23 cellular contexts compared by ENCODE assay signal in genomic region chr3:55090746-55091145, GRCh38.
DNase-seq lines count a peak whose midpoint lies in the region; ATAC-seq, FAIRE-seq and TF ChIP-seq lines count a peak whose summit lies in the region.
"Had no signal": no experiment of that assay in that cellular context is flagged by ENCODE, and none has a peak within 500 bp of the region (broad histone marks: within the 10 kb centered on the region; RNA-seq: fewer than 3 reads in every experiment).

No MANE protein-coding gene starts in this region.

- WGBS in IMR-90 (ENCODE audit: extremely low coverage in 2 of 2, insufficient read length in 1 of 2), 2 experiments, result 88% methylated on average over 4 of the region's 5 CpGs; no CpG with 5 or more reads in 1 of the 2 experiments
- WGBS in trophoblast cell (ENCODE audit: extremely low coverage, insufficient coverage, insufficient read length), result no CpG with 5 or more reads among the region's 5 CpGs

- no peak overlapping the region for H2AK9ac ChIP-seq in IMR-90 (replicated peaks; ENCODE audit: low read depth, low read length, poor library complexity)

- no peaks in the 10 kb centered on the region for H3K9me3 ChIP-seq in IMR-90 (ENCODE audit: control insufficient read depth, insufficient read depth, low read length)
- no peaks in the 10 kb centered on the region for H3K9me3 ChIP-seq in trophoblast cell (ENCODE audit: insufficient read depth, low read depth, low read length)
- no peaks in the 10 kb centered on the region for H3K9me3 ChIP-seq in mucosa of descending colon
- H3K9me3 ChIP-seq: BE2C, BLaER1 had no signal

- H4K20me1 ChIP-seq in IMR-90 (ENCODE audit: insufficient read depth, low read length), result no peaks in the 10 kb centered on the region
- H4K20me1 ChIP-seq: BLaER1 had no signal

- no peak overlapping the region for H2BK12ac ChIP-seq in trophoblast cell (ENCODE audit: low read length)

- H2AK5ac ChIP-seq in IMR-90 (ENCODE audit: low read depth, low read length), result peak overlapping the region; percentile 84
- H2AK5ac ChIP-seq in trophoblast cell (ENCODE audit: low read length), result no peak overlapping the region

- no peak for ATAC-seq in IMR-90 (ENCODE audit: low read depth)
- no peak for ATAC-seq in mucosa of descending colon
- ATAC-seq in GM18907 (IDR thresholded peaks at IDR 0.05; ENCODE audit: unreplicated experiment), result no peak
- ATAC-seq: GM12878 had no signal

- H3K14ac ChIP-seq in IMR-90 (replicated peaks; ENCODE audit: low read depth, low read length), result no peak overlapping the region
- no peak overlapping the region for H3K14ac ChIP-seq in trophoblast cell (ENCODE audit: low read length)

- H3K27ac ChIP-seq in IMR-90 (ENCODE audit: insufficient read depth, low read length) (no peak overlapping the region), trophoblast cell (ENCODE audit: low read depth, low read length) (no peak overlapping the region)
- H3K27ac ChIP-seq: BLaER1 had no signal

- peaks cover 11% of the 10 kb centered on the region; the same call in 1 of the 2 replicates for H3K9me1 ChIP-seq in IMR-90 (ENCODE audit: insufficient read depth, low read length)

- no peak overlapping the region for H4K5ac ChIP-seq in IMR-90 (ENCODE audit: low read depth, low read length)

- in situ Hi-C loops in IMR-90 (cut with MboI; ENCODE audit: low sequenced_read_pairs), result no loop called here

- TF ChIP-seq CTCF in IMR-90 (conservative IDR thresholded peaks at IDR 0.05; ENCODE audit: low read depth, low read length) (no peak), D721Med (IDR thresholded peaks at IDR 0.05; ENCODE audit: insufficient read depth, missing control alignments) (no peak), mucosa of descending colon (IDR thresholded peaks at IDR 0.05) (no peak)

- no peak overlapping the region for H2AFZ ChIP-seq in IMR-90 (replicated peaks; ENCODE audit: low read length, poor library complexity)
- H2AFZ ChIP-seq in trophoblast cell (ENCODE audit: insufficient read depth, low read length, poor library complexity), result no peak overlapping the region

- TF ChIP-seq RAD21 in IMR-90 (IDR thresholded peaks at IDR 0.05; ENCODE audit: low read length), result no peak

- no peaks in the 10 kb centered on the region for H3K36me3 ChIP-seq in IMR-90 (ENCODE audit: control insufficient read depth, insufficient read depth, low read length)
- no peaks in the 10 kb centered on the region for H3K36me3 ChIP-seq in trophoblast cell (ENCODE audit: control insufficient read depth in 1 of 2, insufficient read depth in 2 of 2, low read length in 2 of 2)
- no peaks in the 10 kb centered on the region for H3K36me3 ChIP-seq in mucosa of descending colon (ENCODE audit: low read depth)
- H3K36me3 ChIP-seq: BE2C, BLaER1 had no signal

- H3K9ac ChIP-seq in IMR-90 (ENCODE audit: low read depth, low read length) (no peak overlapping the region), trophoblast cell (ENCODE audit: low read length) (no peak overlapping the region)
- H3K9ac ChIP-seq: BLaER1 had no signal

- H3K4ac ChIP-seq in IMR-90 (ENCODE audit: low read depth, low read length), result no peak overlapping the region
- no peak overlapping the region for H3K4ac ChIP-seq in trophoblast cell (ENCODE audit: low read depth, low read length)

- DNase-seq in NCI-H510A treated with DMSO at 0.1 percent for 48 hours (lab: John Stamatoyannopoulos, UW) (peak; percentile 18), NCI-H510A (lab: John Stamatoyannopoulos, UW) (no peak), IMR-90 (no peak), cerebellar cortex (ENCODE audit: low spot score) (peak; percentile 71), trophoblast cell (no peak), D721Med (ENCODE audit: insufficient read length, low spot score) (no peak), mucosa of descending colon (no peak)
- DNase-seq: 8988T; ACHN; BE2C; CD4-positive, alpha-beta memory T cell; CD4-positive, CD25-positive, alpha-beta regulatory T cell; CD8-positive, alpha-beta memory T cell; COR-L47; DMS79 treated with DMSO at 0.1 percent for 48 hours; GDM1 had no signal

- H3K79me1 ChIP-seq in IMR-90 (ENCODE audit: low read depth in 1 of 2, low read length in 2 of 2), result no peaks in the 10 kb centered on the region
- H3K79me1 ChIP-seq in trophoblast cell (ENCODE audit: low read length), result no peaks in the 10 kb centered on the region

- H4K91ac ChIP-seq in IMR-90 (ENCODE audit: insufficient read depth, low read depth, low read length), result no peak overlapping the region; the same call in 1 of the 2 replicates
- H4K91ac ChIP-seq in trophoblast cell (ENCODE audit: low read depth, low read length), result peak overlapping the region; percentile 11

- POLR2A ChIA-PET in IMR-90 (lab: Charles Lee; ENCODE audit: unreplicated experiment), result no interaction called here

- dilution Hi-C loops in IMR-90 (cut with HindIII; ENCODE audit: low sequenced_read_pairs, unreplicated experiment), result no loop called here

- FAIRE-seq in D721Med (lab: Jason Lieb, UNC), result no peak
- FAIRE-seq: A204.1, GM12878, GM12892, GM18507, GM19239 had no signal

- H3K4me3 ChIP-seq in IMR-90 (ENCODE audit: insufficient read depth, low read depth, low read length) (no peak overlapping the region), trophoblast cell (ENCODE audit: low read depth, low read length) (no peak overlapping the region), mucosa of descending colon (no peak overlapping the region)
- H3K4me3 ChIP-seq: BLaER1, GM12878 had no signal

- no peak overlapping the region for H2BK5ac ChIP-seq in IMR-90 (ENCODE audit: low read depth, low read length, poor library complexity, severe bottlenecking)
- H2BK5ac ChIP-seq in trophoblast cell (ENCODE audit: low read depth, low read length, poor library complexity), result no peak overlapping the region

- H2BK120ac ChIP-seq in IMR-90 (ENCODE audit: low read depth, low read length) (peak overlapping the region; percentile 39; the same call in 1 of the 2 replicates), trophoblast cell (ENCODE audit: insufficient read depth, low read length, poor library complexity) (no peak overlapping the region)

- H3K4me1 ChIP-seq in IMR-90 (ENCODE audit: control insufficient read depth, insufficient read depth, low read length) (peaks cover 11% of the 10 kb centered on the region), trophoblast cell (ENCODE audit: control insufficient read depth in 1 of 2, insufficient read depth in 2 of 2, low read length in 2 of 2) (peaks cover 3 to 8% of the 10 kb centered on the region in 2 experiments), mucosa of descending colon (ENCODE audit: low read depth) (no peaks in the 10 kb centered on the region)
- H3K4me1 ChIP-seq: BE2C, BLaER1 had no signal

- intact Hi-C loops in IMR-90 (cut with micrococcal nuclease) (no loop called here), mucosa of descending colon (cut with DNase I, micrococcal nuclease) (no loop called here)

- H3K56ac ChIP-seq in IMR-90 (ENCODE audit: extremely low read depth, insufficient read depth, low read length), result no peak overlapping the region

- H3K4me2 ChIP-seq in IMR-90 (ENCODE audit: low read depth, low read length) (no peak overlapping the region), trophoblast cell (ENCODE audit: low read length) (no peak overlapping the region)
- H3K4me2 ChIP-seq: BLaER1 had no signal

- no peak overlapping the region for H2BK20ac ChIP-seq in IMR-90 (ENCODE audit: low read depth, low read length)

- H3K23ac ChIP-seq in IMR-90 (ENCODE audit: low read depth, low read length) (no peak overlapping the region), trophoblast cell (ENCODE audit: low read length) (no peak overlapping the region)

- no TSS peak for BruUV-seq in IMR-90 (replicated peaks; lab: Mats Ljungman, UMichigan)

- TF ChIP-seq POLR2A in IMR-90 (IDR thresholded peaks at IDR 0.05; ENCODE audit: low read depth, low read length), result no peak

- CTCF ChIA-PET in IMR-90 (lab: Yijun Ruan, JAX), result no interaction called here

- peaks cover 4% of the 10 kb centered on the region; the same call in 1 of the 2 replicates for H3K27me3 ChIP-seq in IMR-90 (ENCODE audit: control insufficient read depth, insufficient read depth, low read length)
- H3K27me3 ChIP-seq in trophoblast cell (ENCODE audit: insufficient read depth, low read length), result no peaks in the 10 kb centered on the region
- H3K27me3 ChIP-seq: BE2C, BLaER1 had no signal

- H4K8ac ChIP-seq in IMR-90 (ENCODE audit: low read depth in 2 of 2, low read length in 2 of 2) (no peak overlapping the region), trophoblast cell (ENCODE audit: low read depth, low read length) (no peak overlapping the region)

- H3K79me2 ChIP-seq in trophoblast cell (ENCODE audit: control insufficient read depth, insufficient read depth, low read length, poor library complexity), result no peaks in the 10 kb centered on the region

- H3K18ac ChIP-seq in IMR-90 (ENCODE audit: low read depth, low read length), result no peak overlapping the region
- no peak overlapping the region for H3K18ac ChIP-seq in trophoblast cell (ENCODE audit: low read length)

- H4K12ac ChIP-seq in trophoblast cell (ENCODE audit: low read depth, low read length), result no peak overlapping the region

- 0 out of 3 replicates have a peak overlapping the region, but pooled peaks have one; percentile 12 for H2BK15ac ChIP-seq in IMR-90 (ENCODE audit: low read depth, low read length)

TF ChIP-seq in IMR-90, 13 proteins besides CTCF, POLR2A, EP300 and RAD21:
- no peak for TF ChIP-seq RFX5 (IDR thresholded peaks at IDR 0.05; ENCODE audit: low read depth, low read length)
- no peak for TF ChIP-seq MAFK (IDR thresholded peaks at IDR 0.05; ENCODE audit: low read depth, low read length)
- TF ChIP-seq CHD1 (IDR thresholded peaks at IDR 0.05; ENCODE audit: low read depth, low read length), result no peak
- TF ChIP-seq MAZ (IDR thresholded peaks at IDR 0.05; ENCODE audit: borderline replicate concordance, low read depth, low read length), result no peak
- no peak for TF ChIP-seq ELK1 (IDR thresholded peaks at IDR 0.05; ENCODE audit: borderline replicate concordance, low read depth, low read length)
- no peak for TF ChIP-seq FOS (IDR thresholded peaks at IDR 0.05; ENCODE audit: low read depth, low read length)
- TF ChIP-seq BHLHE40 (IDR thresholded peaks at IDR 0.05; ENCODE audit: low read depth, low read length), result no peak
- no peak for TF ChIP-seq SMC3 (IDR thresholded peaks at IDR 0.05; ENCODE audit: low read depth, low read length)
- no peak for TF ChIP-seq CEBPB (IDR thresholded peaks at IDR 0.05; ENCODE audit: low read depth, low read length)
- TF ChIP-seq MXI1 (IDR thresholded peaks at IDR 0.05; ENCODE audit: borderline replicate concordance, low read depth, low read length), result no peak

Comparison
In these comparisons a context has a peak if more than half of its experiments do, and no peak if none do; other contexts are left out.
1. DNase-seq: peak in NCI-H510A treated with DMSO at 0.1 percent for 48 hours (single experiment) and cerebellar cortex (single experiment); none in NCI-H510A (single experiment), IMR-90 (single experiment), trophoblast cell (0 of 2), D721Med (single experiment) and mucosa of descending colon (0 of 3).